15 cellular contexts compared by ENCODE assay signal in the genomic region with DNA sequence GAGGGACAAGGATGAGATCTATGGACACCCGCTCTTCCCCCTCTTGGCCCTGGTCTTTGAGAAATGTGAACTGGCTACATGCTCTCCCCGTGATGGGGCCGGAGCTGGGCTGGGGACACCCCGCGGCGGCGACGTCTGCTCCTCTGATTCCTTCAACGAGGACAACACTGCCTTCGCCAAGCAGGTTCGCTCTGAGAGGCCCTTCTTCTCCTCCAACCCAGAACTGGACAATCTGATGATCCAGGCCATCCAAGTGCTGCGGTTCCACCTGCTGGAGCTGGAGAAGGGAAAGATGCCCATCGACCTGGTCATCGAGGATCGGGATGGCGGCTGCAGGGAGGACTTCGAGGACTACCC. TPM values are rescaled to one million over a fixed set of nuclear protein-coding genes. Genes with fewer than 3 reads are reported as not detected.
"Had no signal": no experiment of that assay in that cellular context is flagged by ENCODE, and none has a peak within 500 bp of the region (broad histone marks: within the 10 kb centered on the region; RNA-seq: fewer than 3 reads in every experiment).

No MANE protein-coding gene starts in this region.

RNA-seq across cellular contexts. Expression of gene CDRT15L2, which starts 9.9 kb away (rescaled TPM):
- total RNA-seq: activated CD8-positive, alpha-beta memory T cell treated with anti-CD3 and anti-CD28 coated beads for 36 hours; activated T-cell treated with anti-CD3 and anti-CD28 coated beads, Interleukin-2, amount 50 U/mL, for 4 hours; activated T-helper 2 cell treated with anti-CD3 and anti-CD28 coated beads, Interferon-gamma antibody, Interleukin-2, Interleukin-4, amounts not matched to agents 10 μg/mL and 5 μg/mL and 100 μg/mL, durations not matched to agents 14 hours and 24 hours and 36 hours; adrenal gland; dermis microvascular lymphatic vessel endothelial cell; esophagus squamous epithelium; gastroesophageal sphincter; heart right ventricle; liver; mucosa of gallbladder; pancreas; sigmoid colon; T-helper 17 cell; vagina had no signal
- polyA plus RNA-seq: adrenal gland, heart right ventricle, immature natural killer cell, liver, pancreas, sigmoid colon had no signal
